8 cellular contexts compared by ENCODE assay signal in genomic region chr17:2214047-2214717, GRCh38.
DNase-seq lines count a peak whose midpoint lies in the region; ATAC-seq and TF ChIP-seq lines count a peak whose summit lies in the region.

No MANE protein-coding gene starts in this region.

- H3K36me3 ChIP-seq in duodenal mucosa (ENCODE audit: control insufficient read depth in 1 of 2, insufficient read depth in 2 of 2, low read length in 2 of 2) (peaks cover 0 to 3% of the 10 kb centered on the region in 2 donors), tibial artery (no peaks in the 10 kb centered on the region)

- peaks cover 23 to 33% of the 10 kb centered on the region in 2 donors for H3K4me1 ChIP-seq in duodenal mucosa (ENCODE audit: control insufficient read depth in 1 of 2, insufficient read depth in 2 of 2, low read length in 2 of 2)
- H3K4me1 ChIP-seq in tibial artery, result peaks cover 0 to 52% (median 41%) of the 10 kb centered on the region in 4 donors

- CTCF ChIA-PET in RWPE1 (lab: Yijun Ruan, JAX), result interaction anchor here (0.6 to 1.3 kb wide), 3 partner anchors 10 to 167 kb away, joined by 3 read pairs; no protein-coding TSS in a partner anchor

- intact Hi-C loops in tibial artery (cut with DNase I; ENCODE audit: low total_unique reads), result no loop called here

- POLR2A ChIA-PET in RWPE1 (lab: Yijun Ruan, JAX; ENCODE audit: low non-redundant PET), result no interaction called here

- peak; percentile 91 for DNase-seq in EH (ENCODE audit: low read depth)
- peak; percentile 41 for DNase-seq in RWPE1 (ENCODE audit: low spot score)
- DNase-seq in midbrain (lab: John Stamatoyannopoulos, UW), result peak; percentile 77
- DNase-seq in tibial artery, result peak; percentile 69 to 80
- no peak for DNase-seq in mesenteric fat pad (ENCODE audit: low spot score)

- H3K27me3 ChIP-seq in duodenal mucosa (ENCODE audit: control insufficient read depth in 1 of 2, insufficient read depth in 2 of 2, low read length in 2 of 2) (no peaks in the 10 kb centered on the region), tibial artery (no peaks in the 10 kb centered on the region)

- peak overlapping the region; percentile 21 for H3K27ac ChIP-seq in RWPE1
- H3K27ac ChIP-seq in duodenal mucosa (ENCODE audit: low read depth, low read length), result peak overlapping the region; percentile 87
- peak overlapping the region; percentile 66 to 74 for H3K27ac ChIP-seq in tibial artery

- H3K9me3 ChIP-seq in duodenal mucosa (ENCODE audit: control insufficient read depth in 1 of 2, low read length in 2 of 2) (no peaks in the 10 kb centered on the region), tibial artery (no peaks in the 10 kb centered on the region)

- ATAC-seq in HG02852 (IDR thresholded peaks at IDR 0.05; ENCODE audit: unreplicated experiment), result no peak
- no peak for ATAC-seq in HG02642 (IDR thresholded peaks at IDR 0.05; ENCODE audit: poor library complexity, unreplicated experiment)

- TF ChIP-seq CTCF in RWPE1 (conservative IDR thresholded peaks at IDR 0.05; ENCODE audit: low read depth) (no peak), tibial artery (IDR thresholded peaks at IDR 0.05) (no peak)

- peak overlapping the region in 1 of 2 donors; percentile 56 for H3K9ac ChIP-seq in duodenal mucosa (ENCODE audit: low read depth in 1 of 2, low read length in 2 of 2)

- H3K4me3 ChIP-seq in duodenal mucosa (ENCODE audit: low read depth in 1 of 2, low read length in 2 of 2) (no peak overlapping the region), tibial artery (no peak overlapping the region)

Comparison
In these comparisons a context has a peak if more than half of its experiments do, and no peak if none do; other contexts are left out.
1. H3K27ac ChIP-seq: peak in every context shown above with its lines; median percentile 87 in duodenal mucosa; 70 in tibial artery; 21 in RWPE1.